Comparison of ENCODE assay signal across 1 cellular context in the genomic region with DNA sequence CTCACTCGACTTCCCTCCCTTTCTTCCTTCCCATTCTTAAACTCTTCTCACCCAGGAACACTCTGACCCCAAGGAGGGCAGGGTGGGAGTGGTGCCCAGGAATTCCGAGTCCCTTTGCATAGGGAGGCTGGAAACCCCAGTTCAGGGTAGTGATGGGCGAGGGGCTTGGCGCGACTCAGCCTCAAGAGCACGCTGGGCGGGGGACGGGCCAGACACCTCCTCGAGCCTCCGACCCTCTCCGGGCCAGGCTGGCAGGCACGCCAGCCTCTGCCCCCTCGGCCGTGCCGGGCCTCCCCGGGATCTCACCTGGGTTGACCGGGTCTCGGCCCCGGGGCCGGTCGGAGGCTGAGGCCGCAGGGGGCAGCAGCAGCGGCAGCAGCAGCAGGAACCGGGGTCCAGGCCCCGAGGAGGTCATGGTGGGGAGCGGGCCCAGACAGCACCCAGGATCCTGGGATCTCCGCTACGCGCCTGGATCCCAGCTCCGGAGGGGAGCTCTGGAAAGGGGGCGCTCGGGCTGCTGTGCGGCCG.
TF ChIP-seq lines count a peak whose summit lies in the region.

No MANE protein-coding gene starts in this region.

TF ChIP-seq in HepG2, 621 proteins besides CTCF, POLR2A, EP300 and RAD21 (continued from another document and continues in another):
- TF ChIP-seq, protein P1, sequence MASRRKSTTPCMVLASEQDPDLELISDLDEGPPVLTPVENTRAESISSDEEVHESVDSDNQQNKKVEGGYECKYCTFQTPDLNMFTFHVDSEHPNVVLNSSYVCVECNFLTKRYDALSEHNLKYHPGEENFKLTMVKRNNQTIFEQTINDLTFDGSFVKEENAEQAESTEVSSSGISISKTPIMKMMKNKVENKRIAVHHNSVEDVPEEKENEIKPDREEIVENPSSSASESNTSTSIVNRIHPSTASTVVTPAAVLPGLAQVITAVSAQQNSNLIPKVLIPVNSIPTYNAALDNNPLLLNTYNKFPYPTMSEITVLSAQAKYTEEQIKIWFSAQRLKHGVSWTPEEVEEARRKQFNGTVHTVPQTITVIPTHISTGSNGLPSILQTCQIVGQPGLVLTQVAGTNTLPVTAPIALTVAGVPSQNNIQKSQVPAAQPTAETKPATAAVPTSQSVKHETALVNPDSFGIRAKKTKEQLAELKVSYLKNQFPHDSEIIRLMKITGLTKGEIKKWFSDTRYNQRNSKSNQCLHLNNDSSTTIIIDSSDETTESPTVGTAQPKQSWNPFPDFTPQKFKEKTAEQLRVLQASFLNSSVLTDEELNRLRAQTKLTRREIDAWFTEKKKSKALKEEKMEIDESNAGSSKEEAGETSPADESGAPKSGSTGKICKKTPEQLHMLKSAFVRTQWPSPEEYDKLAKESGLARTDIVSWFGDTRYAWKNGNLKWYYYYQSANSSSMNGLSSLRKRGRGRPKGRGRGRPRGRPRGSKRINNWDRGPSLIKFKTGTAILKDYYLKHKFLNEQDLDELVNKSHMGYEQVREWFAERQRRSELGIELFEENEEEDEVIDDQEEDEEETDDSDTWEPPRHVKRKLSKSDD (CRISPR knock-in tag; IDR thresholded peaks at IDR 0.05; ENCODE audit: low read depth) = no peak; the same call in 1 of the 2 replicates
- TF ChIP-seq, protein P2, sequence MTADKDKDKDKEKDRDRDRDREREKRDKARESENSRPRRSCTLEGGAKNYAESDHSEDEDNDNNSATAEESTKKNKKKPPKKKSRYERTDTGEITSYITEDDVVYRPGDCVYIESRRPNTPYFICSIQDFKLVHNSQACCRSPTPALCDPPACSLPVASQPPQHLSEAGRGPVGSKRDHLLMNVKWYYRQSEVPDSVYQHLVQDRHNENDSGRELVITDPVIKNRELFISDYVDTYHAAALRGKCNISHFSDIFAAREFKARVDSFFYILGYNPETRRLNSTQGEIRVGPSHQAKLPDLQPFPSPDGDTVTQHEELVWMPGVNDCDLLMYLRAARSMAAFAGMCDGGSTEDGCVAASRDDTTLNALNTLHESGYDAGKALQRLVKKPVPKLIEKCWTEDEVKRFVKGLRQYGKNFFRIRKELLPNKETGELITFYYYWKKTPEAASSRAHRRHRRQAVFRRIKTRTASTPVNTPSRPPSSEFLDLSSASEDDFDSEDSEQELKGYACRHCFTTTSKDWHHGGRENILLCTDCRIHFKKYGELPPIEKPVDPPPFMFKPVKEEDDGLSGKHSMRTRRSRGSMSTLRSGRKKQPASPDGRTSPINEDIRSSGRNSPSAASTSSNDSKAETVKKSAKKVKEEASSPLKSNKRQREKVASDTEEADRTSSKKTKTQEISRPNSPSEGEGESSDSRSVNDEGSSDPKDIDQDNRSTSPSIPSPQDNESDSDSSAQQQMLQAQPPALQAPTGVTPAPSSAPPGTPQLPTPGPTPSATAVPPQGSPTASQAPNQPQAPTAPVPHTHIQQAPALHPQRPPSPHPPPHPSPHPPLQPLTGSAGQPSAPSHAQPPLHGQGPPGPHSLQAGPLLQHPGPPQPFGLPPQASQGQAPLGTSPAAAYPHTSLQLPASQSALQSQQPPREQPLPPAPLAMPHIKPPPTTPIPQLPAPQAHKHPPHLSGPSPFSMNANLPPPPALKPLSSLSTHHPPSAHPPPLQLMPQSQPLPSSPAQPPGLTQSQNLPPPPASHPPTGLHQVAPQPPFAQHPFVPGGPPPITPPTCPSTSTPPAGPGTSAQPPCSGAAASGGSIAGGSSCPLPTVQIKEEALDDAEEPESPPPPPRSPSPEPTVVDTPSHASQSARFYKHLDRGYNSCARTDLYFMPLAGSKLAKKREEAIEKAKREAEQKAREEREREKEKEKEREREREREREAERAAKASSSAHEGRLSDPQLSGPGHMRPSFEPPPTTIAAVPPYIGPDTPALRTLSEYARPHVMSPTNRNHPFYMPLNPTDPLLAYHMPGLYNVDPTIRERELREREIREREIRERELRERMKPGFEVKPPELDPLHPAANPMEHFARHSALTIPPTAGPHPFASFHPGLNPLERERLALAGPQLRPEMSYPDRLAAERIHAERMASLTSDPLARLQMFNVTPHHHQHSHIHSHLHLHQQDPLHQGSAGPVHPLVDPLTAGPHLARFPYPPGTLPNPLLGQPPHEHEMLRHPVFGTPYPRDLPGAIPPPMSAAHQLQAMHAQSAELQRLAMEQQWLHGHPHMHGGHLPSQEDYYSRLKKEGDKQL (CRISPR knock-in tag; IDR thresholded peaks at IDR 0.05; ENCODE audit: low read depth) = no peak
- TF ChIP-seq ZNF605 (CRISPR knock-in tag; IDR thresholded peaks at IDR 0.05) (0 out of 2 replicates have a peak, but pooled peaks have one; percentile 50), ZNF841 (CRISPR knock-in tag; IDR thresholded peaks at IDR 0.05; ENCODE audit: borderline replicate concordance) (no peak), KLF12 (CRISPR knock-in tag; IDR thresholded peaks at IDR 0.05; ENCODE audit: borderline replicate concordance) (no peak), RFX5 (IDR thresholded peaks at IDR 0.05; ENCODE audit: low read depth, low read length) (no peak), YEATS4 (CRISPR knock-in tag; IDR thresholded peaks at IDR 0.05; ENCODE audit: borderline replicate concordance) (no peak; the same call in 1 of the 2 replicates), ZBTB20 (CRISPR knock-in tag; IDR thresholded peaks at IDR 0.05; ENCODE audit: borderline replicate concordance, low read depth) (no peak), FLYWCH1 (CRISPR knock-in tag; IDR thresholded peaks at IDR 0.05) (no peak), JUN (CRISPR knock-in tag; IDR thresholded peaks at IDR 0.05) (0 out of 2 replicates have a peak, but pooled peaks have one; percentile 17), ZNF709 (CRISPR knock-in tag; IDR thresholded peaks at IDR 0.05) (peak; percentile 64; the same call in 1 of the 2 replicates), HNF4G (IDR thresholded peaks at IDR 0.05; ENCODE audit: borderline replicate concordance, low read depth, low read length) (no peak), HNF4G (CRISPR knock-in tag; IDR thresholded peaks at IDR 0.05; ENCODE audit: borderline replicate concordance, low read depth) (no peak), MEIS1 (CRISPR knock-in tag; IDR thresholded peaks at IDR 0.05; ENCODE audit: borderline replicate concordance) (peak; percentile 21; the same call in 1 of the 2 replicates), ZNF337 (CRISPR knock-in tag; IDR thresholded peaks at IDR 0.05; ENCODE audit: borderline replicate concordance, low read depth) (no peak), ZNF136 (CRISPR knock-in tag; IDR thresholded peaks at IDR 0.05; ENCODE audit: low read depth) (no peak), ZNF768 (CRISPR knock-in tag; IDR thresholded peaks at IDR 0.05) (0 out of 2 replicates have a peak, but pooled peaks have one; percentile 23), ZFX (CRISPR knock-in tag; IDR thresholded peaks at IDR 0.05; ENCODE audit: low read depth) (0 out of 2 replicates have a peak, but pooled peaks have one; percentile 11), RARG (CRISPR knock-in tag; IDR thresholded peaks at IDR 0.05; ENCODE audit: low read depth) (no peak), FOXC1 (CRISPR knock-in tag; IDR thresholded peaks at IDR 0.05; ENCODE audit: borderline replicate concordance) (no peak), CHD4 (IDR thresholded peaks at IDR 0.05; ENCODE audit: borderline replicate concordance, low read length) (no peak), REL (CRISPR knock-in tag; conservative IDR thresholded peaks at IDR 0.05) (0 out of 2 replicates have a peak, but pooled peaks have one; percentile 39), REPIN1 (CRISPR knock-in tag; IDR thresholded peaks at IDR 0.05; ENCODE audit: borderline replicate concordance, low read depth) (peak; percentile 29; the same call in 1 of the 2 replicates), SMARCC2 (IDR thresholded peaks at IDR 0.05) (no peak), PTBP1 (IDR thresholded peaks at IDR 0.05; ENCODE audit: low read depth, low read length, poor library complexity, severe bottlenecking) (no peak), ZNF530 (CRISPR knock-in tag; IDR thresholded peaks at IDR 0.05; ENCODE audit: low read depth) (no peak), AGO2 (optimal IDR thresholded peaks at IDR 0.05; ENCODE audit: low read depth, low read length) (peak; percentile 77), PAWR (CRISPR knock-in tag; IDR thresholded peaks at IDR 0.05; ENCODE audit: borderline replicate concordance) (no peak), ZNF552 (CRISPR knock-in tag; IDR thresholded peaks at IDR 0.05; ENCODE audit: borderline replicate concordance) (0 out of 2 replicates have a peak, but pooled peaks have one; percentile 10), HOXD1 (CRISPR knock-in tag; IDR thresholded peaks at IDR 0.05) (no peak), EZH2 (conservative IDR thresholded peaks at IDR 0.05; ENCODE audit: low read depth, low read length) (no peak), ZNF121 (CRISPR knock-in tag; IDR thresholded peaks at IDR 0.05) (no peak), HOXA5 (CRISPR knock-in tag; IDR thresholded peaks at IDR 0.05) (no peak; the same call in 1 of the 2 replicates), ZNF772 (CRISPR knock-in tag; IDR thresholded peaks at IDR 0.05) (0 out of 2 replicates have a peak, but pooled peaks have one; percentile 31), ZFP82 (CRISPR knock-in tag; IDR thresholded peaks at IDR 0.05; ENCODE audit: borderline replicate concordance) (no peak), U2AF1 (optimal IDR thresholded peaks at IDR 0.05; ENCODE audit: low read depth, low read length) (no peak), ATF7 (IDR thresholded peaks at IDR 0.05) (no peak), ATF7 (CRISPR knock-in tag; IDR thresholded peaks at IDR 0.05) (no peak), HHEX (CRISPR knock-in tag; IDR thresholded peaks at IDR 0.05) (no peak), SRY (CRISPR knock-in tag; IDR thresholded peaks at IDR 0.05) (peak; percentile 49; the same call in 1 of the 2 replicates), SKI (IDR thresholded peaks at IDR 0.05; ENCODE audit: partially characterized antibody) (no peak), ATAD3A (CRISPR knock-in tag; IDR thresholded peaks at IDR 0.05) (no peak)
- TF ChIP-seq, protein P3, sequence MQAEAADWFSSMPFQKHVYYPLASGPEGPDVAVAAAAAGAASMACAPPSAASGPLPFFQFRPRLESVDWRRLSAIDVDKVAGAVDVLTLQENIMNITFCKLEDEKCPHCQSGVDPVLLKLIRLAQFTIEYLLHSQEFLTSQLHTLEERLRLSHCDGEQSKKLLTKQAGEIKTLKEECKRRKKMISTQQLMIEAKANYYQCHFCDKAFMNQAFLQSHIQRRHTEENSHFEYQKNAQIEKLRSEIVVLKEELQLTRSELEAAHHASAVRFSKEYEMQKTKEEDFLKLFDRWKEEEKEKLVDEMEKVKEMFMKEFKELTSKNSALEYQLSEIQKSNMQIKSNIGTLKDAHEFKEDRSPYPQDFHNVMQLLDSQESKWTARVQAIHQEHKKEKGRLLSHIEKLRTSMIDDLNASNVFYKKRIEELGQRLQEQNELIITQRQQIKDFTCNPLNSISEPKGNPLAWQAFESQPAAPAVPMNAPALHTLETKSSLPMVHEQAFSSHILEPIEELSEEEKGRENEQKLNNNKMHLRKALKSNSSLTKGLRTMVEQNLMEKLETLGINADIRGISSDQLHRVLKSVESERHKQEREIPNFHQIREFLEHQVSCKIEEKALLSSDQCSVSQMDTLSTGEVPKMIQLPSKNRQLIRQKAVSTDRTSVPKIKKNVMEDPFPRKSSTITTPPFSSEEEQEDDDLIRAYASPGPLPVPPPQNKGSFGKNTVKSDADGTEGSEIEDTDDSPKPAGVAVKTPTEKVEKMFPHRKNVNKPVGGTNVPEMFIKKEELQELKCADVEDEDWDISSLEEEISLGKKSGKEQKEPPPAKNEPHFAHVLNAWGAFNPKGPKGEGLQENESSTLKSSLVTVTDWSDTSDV (CRISPR knock-in tag; IDR thresholded peaks at IDR 0.05) = peak; percentile 65; the same call in 1 of the 2 replicates
- TF ChIP-seq, protein P4, sequence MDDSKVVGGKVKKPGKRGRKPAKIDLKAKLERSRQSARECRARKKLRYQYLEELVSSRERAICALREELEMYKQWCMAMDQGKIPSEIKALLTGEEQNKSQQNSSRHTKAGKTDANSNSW (CRISPR knock-in tag; IDR thresholded peaks at IDR 0.05; ENCODE audit: borderline replicate concordance) = peak; percentile 31; the same call in 1 of the 2 replicates
- TF ChIP-seq, protein P5, sequence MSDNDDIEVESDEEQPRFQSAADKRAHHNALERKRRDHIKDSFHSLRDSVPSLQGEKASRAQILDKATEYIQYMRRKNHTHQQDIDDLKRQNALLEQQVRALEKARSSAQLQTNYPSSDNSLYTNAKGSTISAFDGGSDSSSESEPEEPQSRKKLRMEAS (IDR thresholded peaks at IDR 0.05) = no peak
- TF ChIP-seq, protein P6, sequence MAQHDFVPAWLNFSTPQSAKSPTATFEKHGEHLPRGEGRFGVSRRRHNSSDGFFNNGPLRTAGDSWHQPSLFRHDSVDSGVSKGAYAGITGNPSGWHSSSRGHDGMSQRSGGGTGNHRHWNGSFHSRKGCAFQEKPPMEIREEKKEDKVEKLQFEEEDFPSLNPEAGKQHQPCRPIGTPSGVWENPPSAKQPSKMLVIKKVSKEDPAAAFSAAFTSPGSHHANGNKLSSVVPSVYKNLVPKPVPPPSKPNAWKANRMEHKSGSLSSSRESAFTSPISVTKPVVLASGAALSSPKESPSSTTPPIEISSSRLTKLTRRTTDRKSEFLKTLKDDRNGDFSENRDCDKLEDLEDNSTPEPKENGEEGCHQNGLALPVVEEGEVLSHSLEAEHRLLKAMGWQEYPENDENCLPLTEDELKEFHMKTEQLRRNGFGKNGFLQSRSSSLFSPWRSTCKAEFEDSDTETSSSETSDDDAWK (CRISPR knock-in tag; IDR thresholded peaks at IDR 0.05) = no peak
- TF ChIP-seq, protein P7, sequence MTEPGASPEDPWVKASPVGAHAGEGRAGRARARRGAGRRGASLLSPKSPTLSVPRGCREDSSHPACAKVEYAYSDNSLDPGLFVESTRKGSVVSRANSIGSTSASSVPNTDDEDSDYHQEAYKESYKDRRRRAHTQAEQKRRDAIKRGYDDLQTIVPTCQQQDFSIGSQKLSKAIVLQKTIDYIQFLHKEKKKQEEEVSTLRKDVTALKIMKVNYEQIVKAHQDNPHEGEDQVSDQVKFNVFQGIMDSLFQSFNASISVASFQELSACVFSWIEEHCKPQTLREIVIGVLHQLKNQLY (CRISPR knock-in tag; IDR thresholded peaks at IDR 0.05) = no peak
- TF ChIP-seq, protein P8, sequence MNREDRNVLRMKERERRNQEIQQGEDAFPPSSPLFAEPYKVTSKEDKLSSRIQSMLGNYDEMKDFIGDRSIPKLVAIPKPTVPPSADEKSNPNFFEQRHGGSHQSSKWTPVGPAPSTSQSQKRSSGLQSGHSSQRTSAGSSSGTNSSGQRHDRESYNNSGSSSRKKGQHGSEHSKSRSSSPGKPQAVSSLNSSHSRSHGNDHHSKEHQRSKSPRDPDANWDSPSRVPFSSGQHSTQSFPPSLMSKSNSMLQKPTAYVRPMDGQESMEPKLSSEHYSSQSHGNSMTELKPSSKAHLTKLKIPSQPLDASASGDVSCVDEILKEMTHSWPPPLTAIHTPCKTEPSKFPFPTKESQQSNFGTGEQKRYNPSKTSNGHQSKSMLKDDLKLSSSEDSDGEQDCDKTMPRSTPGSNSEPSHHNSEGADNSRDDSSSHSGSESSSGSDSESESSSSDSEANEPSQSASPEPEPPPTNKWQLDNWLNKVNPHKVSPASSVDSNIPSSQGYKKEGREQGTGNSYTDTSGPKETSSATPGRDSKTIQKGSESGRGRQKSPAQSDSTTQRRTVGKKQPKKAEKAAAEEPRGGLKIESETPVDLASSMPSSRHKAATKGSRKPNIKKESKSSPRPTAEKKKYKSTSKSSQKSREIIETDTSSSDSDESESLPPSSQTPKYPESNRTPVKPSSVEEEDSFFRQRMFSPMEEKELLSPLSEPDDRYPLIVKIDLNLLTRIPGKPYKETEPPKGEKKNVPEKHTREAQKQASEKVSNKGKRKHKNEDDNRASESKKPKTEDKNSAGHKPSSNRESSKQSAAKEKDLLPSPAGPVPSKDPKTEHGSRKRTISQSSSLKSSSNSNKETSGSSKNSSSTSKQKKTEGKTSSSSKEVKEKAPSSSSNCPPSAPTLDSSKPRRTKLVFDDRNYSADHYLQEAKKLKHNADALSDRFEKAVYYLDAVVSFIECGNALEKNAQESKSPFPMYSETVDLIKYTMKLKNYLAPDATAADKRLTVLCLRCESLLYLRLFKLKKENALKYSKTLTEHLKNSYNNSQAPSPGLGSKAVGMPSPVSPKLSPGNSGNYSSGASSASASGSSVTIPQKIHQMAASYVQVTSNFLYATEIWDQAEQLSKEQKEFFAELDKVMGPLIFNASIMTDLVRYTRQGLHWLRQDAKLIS (CRISPR knock-in tag; IDR thresholded peaks at IDR 0.05) = no peak
